9 cellular contexts compared by ENCODE assay signal in the genomic region with DNA sequence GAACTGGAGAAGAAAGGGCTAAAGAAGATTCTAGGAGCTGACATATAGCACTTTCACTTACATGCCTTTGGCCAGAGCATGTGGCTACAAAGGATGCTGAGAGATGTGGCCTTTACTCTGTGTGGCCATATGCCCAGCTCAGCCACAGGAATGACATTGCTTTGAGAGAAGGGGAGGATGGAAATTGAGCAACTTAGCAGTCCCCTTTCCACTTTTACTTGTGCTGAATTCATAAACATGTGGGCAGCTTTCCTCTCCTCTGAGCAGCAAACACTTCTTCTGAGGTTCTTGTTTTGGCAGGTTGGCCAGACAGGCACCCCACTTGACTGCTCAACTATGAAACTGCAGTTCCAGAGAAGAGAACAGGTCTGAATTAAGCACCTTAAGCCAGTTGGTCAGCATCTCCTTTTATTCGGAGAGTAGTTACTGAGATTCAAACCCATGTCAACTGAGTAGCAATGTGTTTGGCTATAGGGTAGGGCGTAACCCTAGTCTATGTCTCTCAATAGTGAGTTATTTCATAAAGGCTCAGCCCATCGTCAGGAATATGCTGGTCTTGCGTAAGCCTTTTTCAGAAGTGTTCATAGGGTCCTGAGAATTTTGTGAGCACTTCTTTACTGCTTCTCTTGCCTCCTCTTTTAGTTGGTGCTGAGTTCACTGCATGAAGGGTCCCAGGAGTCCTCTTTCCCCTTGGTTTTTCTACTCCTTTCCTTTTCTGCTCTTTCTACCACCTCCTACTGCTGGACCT.
A peak's percentile ranks its signal among the peaks of the same experiment; 100 is the strongest.
DNase-seq lines count a peak whose midpoint lies in the region; ATAC-seq and TF ChIP-seq lines count a peak whose summit lies in the region.
"Had no signal": no experiment of that assay in that cellular context is flagged by ENCODE, and none has a peak within 500 bp of the region (broad histone marks: within the 10 kb centered on the region; RNA-seq: fewer than 3 reads in every experiment).

No MANE protein-coding gene starts in this region.

- H3K27ac Mint-ChIP-seq in IgD-negative memory B cell, result peak overlapping the region; percentile 91 to 94 (median 91)

- H3K4me1 Mint-ChIP-seq in IgD-negative memory B cell, result peaks cover 41 to 51% (median 42%) of the 10 kb centered on the region in 3 donors

- CTCF ChIA-PET in GM10248 (lab: Yijun Ruan, JAX) (interaction anchor here (0.8 to 9.8 kb wide), 8 partner anchors 11 to 238 kb away, joined by 3 to 92 read pairs (median 6); no protein-coding TSS in a partner anchor), RWPE1 (lab: Yijun Ruan, JAX) (no interaction called here)

- POLR2A ChIA-PET in GM10248 (lab: Yijun Ruan, JAX) (no interaction called here), RWPE1 (lab: Yijun Ruan, JAX; ENCODE audit: low non-redundant PET) (no interaction called here)

- H3K36me3 Mint-ChIP-seq in IgD-negative memory B cell, result peaks cover 2% of the 10 kb centered on the region

- DNase-seq in GM10248 (ENCODE audit: extremely low spot score) (peak; percentile 30), kidney glomerular epithelial cell (lab: John Stamatoyannopoulos, UW) (peak; percentile 15), superior temporal gyrus (ENCODE audit: extremely low spot score) (no peak), RWPE1 (ENCODE audit: low spot score) (no peak), activated gamma-delta T cell treated with Interleukin-2 at 50 U/mL for 16 hours (no peak)
- no peak for DNase-seq in activated CD4-positive, alpha-beta T cell treated with anti-CD3 and anti-CD28 coated beads for 48 hours

- TF ChIP-seq CTCF in GM10248 (IDR thresholded peaks at IDR 0.05; ENCODE audit: control extremely low read depth, extremely low read depth, low read depth, missing control alignments) (no peak), RWPE1 (conservative IDR thresholded peaks at IDR 0.05; ENCODE audit: low read depth) (no peak)

- no peaks in the 10 kb centered on the region for H3K9me3 Mint-ChIP-seq in IgD-negative memory B cell
- H3K9me3 Mint-ChIP-seq: central memory CD8-positive, alpha-beta T cell had no signal

- no peak overlapping the region for H3K27ac ChIP-seq in RWPE1

- H3K27me3 Mint-ChIP-seq in IgD-negative memory B cell, result no peaks in the 10 kb centered on the region

- peak overlapping the region; percentile 27 to 87 (median 70) for H3K4me3 Mint-ChIP-seq in IgD-negative memory B cell
- H3K4me3 Mint-ChIP-seq: central memory CD8-positive, alpha-beta T cell had no signal

- ATAC-seq in GM21717 (IDR thresholded peaks at IDR 0.05; ENCODE audit: unreplicated experiment), result peak; percentile 34

Comparison
In these comparisons a context has a peak if more than half of its experiments do, and no peak if none do; other contexts are left out.
1. DNase-seq: peak in GM10248 (single experiment) and kidney glomerular epithelial cell (single experiment); none in superior temporal gyrus (single experiment), RWPE1 (single experiment), activated gamma-delta T cell treated with Interleukin-2 at 50 U/mL for 16 hours (single experiment) and activated CD4-positive, alpha-beta T cell treated with anti-CD3 and anti-CD28 coated beads for 48 hours (single experiment).